ENCODE assay signal across 24 cellular contexts in genomic region chr13:24648983-24649684, GRCh38. TPM values are rescaled to one million over a fixed set of nuclear protein-coding genes. Genes with fewer than 3 reads are reported as not detected.
DNase-seq lines count a peak whose midpoint lies in the region; ATAC-seq, FAIRE-seq and TF ChIP-seq lines count a peak whose summit lies in the region.
"Had no signal": no experiment of that assay in that cellular context is flagged by ENCODE, and none has a peak within 500 bp of the region (broad histone marks: within the 10 kb centered on the region; RNA-seq: fewer than 3 reads in every experiment).

No MANE protein-coding gene starts in this region.

- in situ Hi-C loops in K562 (cut with MboI) = no loop called here

- WGBS in K562 (ENCODE audit: insufficient coverage, low coverage, missing lambda C conversion rate) = 1% methylated on average over 8 of the region's 14 CpGs

- H3K27me3 ChIP-seq in OCI-LY3 (ENCODE audit: low read depth, low read length) = no peaks in the 10 kb centered on the region
- H3K27me3 ChIP-seq in K562 (ENCODE audit: control insufficient read depth in 2 of 2, insufficient read depth in 2 of 2, low read length in 2 of 2) = peaks cover 0 to 14% of the 10 kb centered on the region in 2 experiments; a peak in 2 of 5 replicates
- H3K27me3 ChIP-seq: body of pancreas, tibial nerve had no signal

- H3K27ac ChIP-seq in OCI-LY3 (ENCODE audit: low read length) (peak overlapping the region; percentile 63), K562 (ENCODE audit: extremely low read depth, low read depth, low read length) (no peak overlapping the region)
- H3K27ac ChIP-seq: body of pancreas, tibial nerve had no signal

- no peaks in the 10 kb centered on the region for H3K9me1 ChIP-seq in K562 (ENCODE audit: control insufficient read depth, insufficient read depth, low read length)

- H3K36me3 ChIP-seq in OCI-LY3 (replicated peaks; ENCODE audit: low read depth, low read length) = no peaks in the 10 kb centered on the region
- H3K36me3 ChIP-seq in K562 (ENCODE audit: control insufficient read depth, insufficient read depth, low read length) = no peaks in the 10 kb centered on the region
- H3K36me3 ChIP-seq: tibial nerve had no signal

- no peaks in the 10 kb centered on the region for H3K9me3 ChIP-seq in OCI-LY3 (ENCODE audit: insufficient read depth, low read length)
- H3K9me3 ChIP-seq in K562 (replicated peaks; ENCODE audit: control insufficient read depth, insufficient read depth, low read depth, low read length) = no peaks in the 10 kb centered on the region
- H3K9me3 ChIP-seq: A549, body of pancreas, tibial nerve had no signal

- no peaks in the 10 kb centered on the region for H3K9me3 Mint-ChIP-seq in activated CD4-positive, alpha-beta T cell treated with anti-CD3 and anti-CD28 coated beads for 36 hours (ENCODE audit: low read depth)
- H3K9me3 Mint-ChIP-seq in stimulated activated effector memory CD8-positive, alpha-beta T cell treated with anti-CD3 and anti-CD28 coated beads, Interleukin-12 subunit alpha, Interleukin-12 subunit beta, amount 100 ng/mL, for 72 hours = no peaks in the 10 kb centered on the region
- H3K9me3 Mint-ChIP-seq: CD4-positive, alpha-beta T cell; dendritic cell treated with granulocyte-macrophage colony-stimulating factor and Interleukin-4, amounts not matched to agents 40 ng/mL and 50 ng/mL, for 4 days; neural crest cell; T-helper 2 cell treated with Interferon-gamma antibody and Interleukin-4, amounts not matched to agents 5 μg/mL and 100 μg/mL, for 36 hours had no signal

- H4K20me1 ChIP-seq in OCI-LY3 (ENCODE audit: insufficient read depth, low read length) (no peaks in the 10 kb centered on the region), K562 (replicated peaks; ENCODE audit: control insufficient read depth, insufficient read depth, low read length) (no peaks in the 10 kb centered on the region)

- FAIRE-seq in K562 (lab: Jason Lieb, UNC) = no peak
- FAIRE-seq: A549, HTR-8/SVneo had no signal

- no peak for TF ChIP-seq EP300 in K562 (IDR thresholded peaks at IDR 0.05; ENCODE audit: low read length)

- peak; percentile 58 for DNase-seq in activated CD4-positive, alpha-beta T cell treated with anti-CD3 and anti-CD28 coated beads for 36 hours
- DNase-seq in activated CD4-positive, alpha-beta T cell treated with anti-CD3 and anti-CD28 coated beads, Interleukin-2, amount 50 U/mL, for 1 hour = no peak
- DNase-seq in K562 (ENCODE audit: extremely low read depth in 1 of 4, low spot score in 3 of 4) = no peak
- no peak for DNase-seq in stimulated activated effector memory CD8-positive, alpha-beta T cell treated with anti-CD3 and anti-CD28 coated beads, Interleukin-12 subunit alpha, Interleukin-12 subunit beta, amount 100 ng/mL, for 72 hours (ENCODE audit: low spot score in 2 of 2)
- no peak for DNase-seq in kidney tubule cell (ENCODE audit: low spot score)
- DNase-seq: body of pancreas; CD4-positive, alpha-beta T cell; DND-41; MM.1S; right cardiac atrium; Right ventricle myocardium superior; stimulated activated CD4-positive, alpha-beta T cell treated with anti-CD3 and anti-CD28 coated beads, Interleukin-2, amount 100 ng/mL, for 24 hours had no signal

- peak overlapping the region; percentile 74 for H3K4me3 ChIP-seq in OCI-LY3 (ENCODE audit: low read length)
- H3K4me3 ChIP-seq in K562 = no peak overlapping the region
- H3K4me3 ChIP-seq: A549, body of pancreas, lung, tibial nerve had no signal

- no peak overlapping the region for H3K27ac Mint-ChIP-seq in activated CD4-positive, alpha-beta T cell treated with anti-CD3 and anti-CD28 coated beads for 36 hours
- H3K27ac Mint-ChIP-seq in stimulated activated effector memory CD8-positive, alpha-beta T cell treated with anti-CD3 and anti-CD28 coated beads, Interleukin-12 subunit alpha, Interleukin-12 subunit beta, amount 100 ng/mL, for 72 hours = peak overlapping the region; percentile 80
- H3K27ac Mint-ChIP-seq: CD4-positive, alpha-beta T cell; dendritic cell treated with granulocyte-macrophage colony-stimulating factor and Interleukin-4, amounts not matched to agents 40 ng/mL and 50 ng/mL, for 4 days; T-helper 2 cell treated with Interferon-gamma antibody and Interleukin-4, amounts not matched to agents 5 μg/mL and 100 μg/mL, for 36 hours had no signal

- H3K4me2 ChIP-seq in OCI-LY3 (ENCODE audit: low read length) (peak overlapping the region; percentile 86), K562 (ENCODE audit: insufficient read depth, low read length) (no peak overlapping the region)
- H3K4me2 ChIP-seq: A549 had no signal

- BruUV-seq in K562 (replicated peaks; lab: Mats Ljungman, UMichigan) = no TSS peak

- TF ChIP-seq POLR2A in K562 (conservative IDR thresholded peaks at IDR 0.05) = no peak

- peaks cover 10% of the 10 kb centered on the region for H3K4me1 Mint-ChIP-seq in activated CD4-positive, alpha-beta T cell treated with anti-CD3 and anti-CD28 coated beads for 36 hours
- H3K4me1 Mint-ChIP-seq in stimulated activated effector memory CD8-positive, alpha-beta T cell treated with anti-CD3 and anti-CD28 coated beads, Interleukin-12 subunit alpha, Interleukin-12 subunit beta, amount 100 ng/mL, for 72 hours = peaks cover 4% of the 10 kb centered on the region
- H3K4me1 Mint-ChIP-seq: neural crest cell had no signal

- TF ChIP-seq RAD21 in K562 (CRISPR knock-in tag; conservative IDR thresholded peaks at IDR 0.05 in 1 of 2, IDR thresholded peaks at IDR 0.05 in 1 of 2) = no peak

- H3K79me2 ChIP-seq in OCI-LY3 (ENCODE audit: low read length) = no peaks in the 10 kb centered on the region
- H3K79me2 ChIP-seq in K562 (ENCODE audit: control insufficient read depth, insufficient read depth, low read length) = no peaks in the 10 kb centered on the region

- no peaks in the 10 kb centered on the region for H3K27me3 Mint-ChIP-seq in activated CD4-positive, alpha-beta T cell treated with anti-CD3 and anti-CD28 coated beads for 36 hours
- H3K27me3 Mint-ChIP-seq: dendritic cell treated with granulocyte-macrophage colony-stimulating factor and Interleukin-4, amounts not matched to agents 40 ng/mL and 50 ng/mL, for 4 days had no signal

- H2AFZ ChIP-seq in OCI-LY3 (ENCODE audit: low read depth, low read length) (peak overlapping the region; percentile 95), K562 (ENCODE audit: low read depth, low read length) (no peak overlapping the region)

- CTCF ChIA-PET in activated CD4-positive, alpha-beta T cell treated with anti-CD3 and anti-CD28 coated beads for 36 hours (lab: Charles Lee) = interaction anchor here (2.4 kb wide), 1 partner anchor 10 kb away, joined by 7 read pairs; no protein-coding TSS in a partner anchor
- CTCF ChIA-PET in K562 (lab: Yijun Ruan, JAX; ENCODE audit: low intra/inter-chr PET ratio) = no interaction called here

- TF ChIP-seq CTCF in OCI-LY3 (IDR thresholded peaks at IDR 0.05; ENCODE audit: low read depth, low read length) = no peak
- TF ChIP-seq CTCF in K562 (IDR thresholded peaks at IDR 0.05 in 2 of 3, conservative IDR thresholded peaks at IDR 0.05 in 1 of 3; ENCODE audit: insufficient read depth in 2 of 3, low read depth in 1 of 3, low read length in 3 of 3) = no peak

- peak; percentile 96 for ATAC-seq in activated CD4-positive, alpha-beta T cell treated with anti-CD3 and anti-CD28 coated beads for 36 hours
- no peak for ATAC-seq in K562
- ATAC-seq in stimulated activated effector memory CD8-positive, alpha-beta T cell treated with anti-CD3 and anti-CD28 coated beads, Interleukin-12 subunit alpha, Interleukin-12 subunit beta, amount 100 ng/mL, for 72 hours = no peak
- no peak for ATAC-seq in HG02938 (IDR thresholded peaks at IDR 0.05; ENCODE audit: unreplicated experiment)
- ATAC-seq in GM21619 (IDR thresholded peaks at IDR 0.05; ENCODE audit: unreplicated experiment) = no peak
- ATAC-seq: A549, body of pancreas, right cardiac atrium had no signal

- H3K4me3 Mint-ChIP-seq in activated CD4-positive, alpha-beta T cell treated with anti-CD3 and anti-CD28 coated beads for 36 hours = no peak overlapping the region
- H3K4me3 Mint-ChIP-seq in stimulated activated effector memory CD8-positive, alpha-beta T cell treated with anti-CD3 and anti-CD28 coated beads, Interleukin-12 subunit alpha, Interleukin-12 subunit beta, amount 100 ng/mL, for 72 hours = no peak overlapping the region
- H3K4me3 Mint-ChIP-seq: CD4-positive, alpha-beta T cell; dendritic cell treated with granulocyte-macrophage colony-stimulating factor and Interleukin-4, amounts not matched to agents 40 ng/mL and 50 ng/mL, for 4 days; neural crest cell; T-helper 2 cell treated with Interferon-gamma antibody and Interleukin-4, amounts not matched to agents 5 μg/mL and 100 μg/mL, for 36 hours had no signal

- H3K4me1 ChIP-seq in OCI-LY3 (ENCODE audit: low read length) (peaks cover 16% of the 10 kb centered on the region), K562 (replicated peaks in 1 of 2; ENCODE audit: control insufficient read depth in 2 of 2, insufficient read depth in 2 of 2, low read length in 2 of 2) (no peaks in the 10 kb centered on the region)
- H3K4me1 ChIP-seq: A549, tibial nerve had no signal

- no peaks in the 10 kb centered on the region for H3K36me3 Mint-ChIP-seq in activated CD4-positive, alpha-beta T cell treated with anti-CD3 and anti-CD28 coated beads for 36 hours (ENCODE audit: low read depth)
- H3K36me3 Mint-ChIP-seq in stimulated activated effector memory CD8-positive, alpha-beta T cell treated with anti-CD3 and anti-CD28 coated beads, Interleukin-12 subunit alpha, Interleukin-12 subunit beta, amount 100 ng/mL, for 72 hours = no peaks in the 10 kb centered on the region

- H3K9ac ChIP-seq in OCI-LY3 (ENCODE audit: low read length) (peak overlapping the region; percentile 61; the same call in 1 of the 2 replicates), K562 (ENCODE audit: insufficient read depth in 1 of 2, low read depth in 2 of 2, low read length in 2 of 2) (no peak overlapping the region)

- POLR2A ChIA-PET in activated CD4-positive, alpha-beta T cell treated with anti-CD3 and anti-CD28 coated beads for 36 hours (lab: Charles Lee) = no interaction called here
- POLR2A ChIA-PET in K562 (lab: Yijun Ruan, JAX) = no interaction called here

- intact Hi-C loops in activated CD4-positive, alpha-beta T cell treated with anti-CD3 and anti-CD28 coated beads for 36 hours (cut with DNase I, micrococcal nuclease) = no loop called here
- intact Hi-C loops in K562 (cut with micrococcal nuclease) = no loop called here

RNA-seq across cellular contexts. Expression of gene ATP12A, which starts 31.1 kb away (rescaled TPM):
- under 1 TPM; 0.09 to 0.16 TPM for total RNA-seq in activated CD4-positive, alpha-beta T cell treated with anti-CD3 and anti-CD28 coated beads for 36 hours
- total RNA-seq in K562 (2011; cell fraction: chromatin; rRNA removed; ENCODE audit: low replicate concordance) = not detected in 2 replicates
- not detected in 2 replicates for total RNA-seq in K562 (2011; cell fraction: nucleolus; rRNA removed)
- not detected in 2 replicates for total RNA-seq in K562 (2011; cell fraction: nucleoplasm; rRNA removed)
- total RNA-seq in K562 (2014; rRNA removed) (not detected in 2 replicates), K562 (2014; rRNA removed; fragmentation: Illumina TruSeq; extraction: Trizol) (not detected in 2 replicates), K562 (2015; rRNA removed; fragmentation: Illumina TruSeq; extraction: Trizol) (not detected in 2 replicates), K562 (2021) (not detected in 2 replicates)
- polyA plus RNA-seq in K562 (2011; rRNA removed) (not detected in 2 replicates), K562 (2014; fragmentation: Illumina TruSeq; extraction: Trizol) (not detected in 2 replicates), K562 (2014; fragmentation: Nextera tagmentation; extraction: Ambion mirVana) (not detected), K562 (2014; rRNA removed) (not detected in 2 replicates)
- polyA plus RNA-seq in K562 (2011; cell fraction: cytosol; rRNA removed) = not detected in 2 replicates
- not detected in 2 replicates for polyA plus RNA-seq in K562 (2011; cell fraction: nucleus; rRNA removed)
- not detected in 2 replicates for polyA plus RNA-seq in K562 (2012)
- not detected in 2 replicates for polyA minus RNA-seq in K562 (2011; rRNA and poly(A)+ RNA removed)
- not detected in 2 replicates for polyA minus RNA-seq in K562 (2011; cell fraction: cytosol; rRNA and poly(A)+ RNA removed)
- not detected in 2 replicates for polyA minus RNA-seq in K562 (2011; cell fraction: nucleus; rRNA and poly(A)+ RNA removed)
- total RNA-seq: epithelial cell of proximal tubule, glomerular endothelial cell, right cardiac atrium, Right ventricle myocardium superior, tibial nerve had no signal
- polyA plus RNA-seq: A549, right cardiac atrium had no signal
